Comparison of ENCODE assay signal across 35 cellular contexts in the genomic region with DNA sequence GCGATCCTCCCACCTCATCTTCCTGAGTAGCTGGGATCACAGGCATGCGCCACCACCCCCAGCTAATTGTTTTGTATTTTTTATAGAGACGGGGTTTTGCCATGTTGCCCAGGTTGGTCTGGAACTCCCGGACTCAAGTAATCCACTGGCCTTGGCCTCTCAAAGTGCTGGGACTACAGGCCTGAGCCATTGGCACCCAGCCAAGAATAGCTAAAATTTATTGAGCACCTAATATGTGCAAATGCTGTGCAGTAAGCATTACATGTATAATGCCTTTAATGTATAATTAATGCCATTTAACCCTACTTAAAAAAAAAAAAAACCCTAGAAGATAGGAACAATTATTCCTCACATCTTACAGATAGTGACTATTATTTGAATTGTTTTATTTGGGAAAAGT.
"Had no signal": no experiment of that assay in that cellular context is flagged by ENCODE, and none has a peak within 500 bp of the region (broad histone marks: within the 10 kb centered on the region; RNA-seq: fewer than 3 reads in every experiment).

No MANE protein-coding gene starts in this region.

- DNase-seq: MG63, MM.1S, MV-4-11, NCI-H1048, NCI-H1092, NCI-H1092 treated with DMSO at 0.1 percent for 48 hours, NCI-H1105, NCI-H1105 treated with DMSO at 0.1 percent for 48 hours, NCI-H1417, NCI-H1417 treated with DMSO at 0.1 percent for 48 hours, NCI-H1436, NCI-H1436 treated with DMSO at 0.1 percent for 48 hours, NCI-H146, NCI-H1694, NCI-H1694 treated with DMSO at 0.1 percent for 48 hours, NCI-H187, NCI-H187 treated with DMSO at 0.1 percent for 48 hours, NCI-H1930, NCI-H2029, NCI-H2029 treated with DMSO at 0.1 percent for 48 hours, NCI-H2081, NCI-H2081 treated with DMSO at 0.1 percent for 48 hours, NCI-H2107, NCI-H2171, NCI-H2171 treated with DMSO at 0.1 percent for 48 hours, NCI-H2227 treated with DMSO at 0.1 percent for 48 hours, NCI-H226, NCI-H345, NCI-H446, NCI-H446 treated with DMSO at 0.1 percent for 48 hours, NCI-H510A, NCI-H510A treated with DMSO at 0.1 percent for 48 hours, NCI-H524, NCI-H524 treated with DMSO at 0.1 percent for 48 hours, NCI-H526 had no signal

- H3K36me3 ChIP-seq: MG63 had no signal

- H3K4me3 ChIP-seq: MG63 had no signal

- H3K9me3 ChIP-seq: MG63 had no signal

- H3K27me3 ChIP-seq: MG63 had no signal
